In genomic region chr5:155629597-155629996, GRCh38 we compare ENCODE assay signal across 22 cellular contexts.
"Had no signal": no experiment of that assay in that cellular context is flagged by ENCODE, and none has a peak within 500 bp of the region (broad histone marks: within the 10 kb centered on the region; RNA-seq: fewer than 3 reads in every experiment).

No MANE protein-coding gene starts in this region.

- H3K27me3 Mint-ChIP-seq: dendritic cell treated with granulocyte-macrophage colony-stimulating factor and Interleukin-4, amounts not matched to agents 40 ng/mL and 50 ng/mL, for 4 days had no signal

- H3K9me3 Mint-ChIP-seq: dendritic cell treated with granulocyte-macrophage colony-stimulating factor and Interleukin-4, amounts not matched to agents 40 ng/mL and 50 ng/mL, for 4 days; effector memory CD8-positive, alpha-beta T cell had no signal

- DNase-seq: colonic mucosa; cortex of kidney; dermis blood vessel endothelial cell; dorsolateral prefrontal cortex; effector CD4-positive, alpha-beta T cell; effector CD8-positive, alpha-beta T cell; effector memory CD4-positive, alpha-beta T cell; effector memory CD8-positive, alpha-beta T cell; endodermal cell; erythroblast; esophagus squamous epithelium; foreskin fibroblast; foreskin keratinocyte; foreskin melanocyte; gastrocnemius medialis; glutamatergic neuron; head of caudate nucleus; heart left ventricle; heart right ventricle had no signal

- H3K4me1 Mint-ChIP-seq: endodermal cell had no signal

- ATAC-seq: effector memory CD8-positive, alpha-beta T cell; esophagus mucosa; foreskin keratinocyte; gastrocnemius medialis; gastroesophageal sphincter; heart left ventricle; heart right ventricle had no signal

- H3K27ac Mint-ChIP-seq: dendritic cell treated with granulocyte-macrophage colony-stimulating factor and Interleukin-4, amounts not matched to agents 40 ng/mL and 50 ng/mL, for 4 days; effector memory CD8-positive, alpha-beta T cell; endodermal cell had no signal

- H3K4me3 Mint-ChIP-seq: dendritic cell treated with granulocyte-macrophage colony-stimulating factor and Interleukin-4, amounts not matched to agents 40 ng/mL and 50 ng/mL, for 4 days; effector memory CD8-positive, alpha-beta T cell; endodermal cell had no signal
